1 cellular context compared by ENCODE assay signal in the genomic region with DNA sequence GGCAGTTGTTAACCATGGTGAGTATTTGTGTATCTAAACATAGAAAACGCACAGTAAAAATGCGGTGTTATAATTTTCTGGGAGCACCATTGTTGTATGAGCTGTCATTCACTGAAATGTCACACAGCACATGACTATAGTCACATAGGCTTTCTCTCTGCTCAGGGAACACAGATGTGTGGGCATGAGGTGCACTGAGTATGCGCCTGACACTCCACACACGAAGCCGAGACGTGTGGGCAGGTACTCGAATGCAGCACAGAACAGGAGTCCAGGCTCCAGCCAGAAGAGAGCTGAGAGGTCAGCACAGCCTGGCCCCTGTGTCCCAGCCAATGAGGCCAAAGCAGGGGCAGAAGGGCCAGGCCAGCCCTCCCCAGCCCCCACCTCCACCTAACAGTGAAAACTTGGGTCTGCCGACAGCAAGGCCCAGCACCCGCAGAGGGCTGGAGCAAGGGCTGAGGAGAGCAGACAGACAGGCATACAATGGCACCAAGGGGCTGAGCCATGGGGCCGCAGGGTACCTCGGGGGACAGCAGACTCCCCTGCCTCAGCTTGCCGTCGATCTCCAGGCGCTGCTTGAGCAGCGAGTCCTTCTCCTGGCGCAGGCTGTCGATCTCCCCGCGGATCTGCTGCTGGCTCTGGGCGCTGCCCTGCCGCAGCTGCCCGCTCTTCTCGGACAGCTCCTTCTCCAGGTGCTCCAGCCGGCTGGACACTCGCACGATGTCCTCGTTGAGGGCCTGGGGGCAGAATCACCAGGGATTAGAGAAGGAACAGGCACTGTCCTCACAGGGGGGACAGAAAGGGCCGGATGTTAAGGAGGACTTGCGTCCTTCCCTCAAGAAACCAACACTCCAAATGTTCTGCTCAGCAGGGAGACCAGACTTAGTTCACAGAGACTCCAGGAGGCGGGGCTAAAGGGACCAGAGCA.
TF ChIP-seq lines count a peak whose summit lies in the region.

No MANE protein-coding gene starts in this region.

TF ChIP-seq in H1, 55 proteins besides CTCF, POLR2A, EP300 and RAD21:
- TF ChIP-seq POLR2AphosphoS5 (IDR thresholded peaks at IDR 0.05; ENCODE audit: low read depth, low read length) (peak; percentile 74), SUZ12 (IDR thresholded peaks at IDR 0.05; ENCODE audit: low read length) (no peak)
